38 cellular contexts compared by ENCODE assay signal in genomic region chr10:133311570-133311969, GRCh38. TPM values are rescaled to one million over a fixed set of nuclear protein-coding genes. Genes with fewer than 3 reads are reported as not detected.
"Had no signal": no experiment of that assay in that cellular context is flagged by ENCODE, and none has a peak within 500 bp of the region (broad histone marks: within the 10 kb centered on the region; RNA-seq: fewer than 3 reads in every experiment).

No MANE protein-coding gene starts in this region.

- H3K27ac ChIP-seq: cardiac muscle cell, PC-9, RWPE1, SJCRH30, SK-N-MC, WERI-Rb-1 had no signal

- H3K9me3 ChIP-seq: MG63, SJCRH30 had no signal

- H3K4me3 ChIP-seq: cardiac muscle cell, MG63, PC-9, SJCRH30, SK-N-MC had no signal

- H3K27me3 ChIP-seq: cardiac muscle cell, MG63, SJCRH30 had no signal

- DNase-seq: activated CD4-positive, alpha-beta memory T cell treated with anti-CD3 and anti-CD28 coated beads, Interleukin-2, amount 10 ng/mL, durations not matched to agents 7 days and 5 days; activated CD4-positive, alpha-beta T cell treated with anti-CD3 and anti-CD28 coated beads for 1 hour; activated CD4-positive, alpha-beta T cell treated with anti-CD3 and anti-CD28 coated beads for 48 hours; activated CD4-positive, CD25-positive, alpha-beta regulatory T cell; activated CD8-positive, alpha-beta memory T cell treated with anti-CD3 and anti-CD28 coated beads for 24 hours; activated CD8-positive, alpha-beta memory T cell treated with anti-CD3 and anti-CD28 coated beads, Interleukin-2, amount 10 ng/mL, durations not matched to agents 7 days and 5 days; activated CD8-positive, alpha-beta memory T cell treated with anti-CD3 and anti-CD28 coated beads, Interleukin-2, amount 50 U/mL, for 48 hours; activated effector memory CD4-positive, alpha-beta T cell treated with anti-CD3 and anti-CD28 coated beads, Interleukin-2, amount 50 U/mL, for 16 hours; activated naive CD4-positive, alpha-beta T cell; activated naive CD4-positive, alpha-beta T cell treated with anti-CD3 and anti-CD28 coated beads, Interleukin-2, amount 50 U/mL, for 16 hours; activated naive CD8-positive, alpha-beta T cell treated with anti-CD3 and anti-CD28 coated beads for 36 hours; activated T-cell treated with anti-CD3 and anti-CD28 coated beads, Interleukin-2, amount 50 U/mL, for 1 hour; activated T-cell treated with anti-CD3 and anti-CD28 coated beads, Interleukin-2, amount 50 U/mL, for 72 hours; amniotic stem cell; Karpas-422; KBM-7; MG63; NCI-H1092; NCI-H1436 treated with DMSO at 0.1 percent for 48 hours; NCI-H1694 treated with DMSO at 0.1 percent for 48 hours; NCI-H2029; NCI-H345; NCI-H524 treated with DMSO at 0.1 percent for 48 hours; NK-92 treated with Interleukin-12 subunit alpha and Interleukin-12 subunit beta, amount 100 ng/mL, for 24 hours; PC-9; SHP77; SJCRH30; T1000; WERI-Rb-1 had no signal

- H3K27me3 Mint-ChIP-seq: activated CD4-positive, alpha-beta memory T cell treated with anti-CD3 and anti-CD28 coated beads, Interleukin-2, amount 10 ng/mL, durations not matched to agents 7 days and 5 days; activated CD8-positive, alpha-beta memory T cell treated with anti-CD3 and anti-CD28 coated beads, Interleukin-2, amount 10 ng/mL, durations not matched to agents 7 days and 5 days; activated naive CD8-positive, alpha-beta T cell treated with anti-CD3 and anti-CD28 coated beads for 36 hours; activated T-helper 17 cell treated with anti-CD3 and anti-CD28 coated beads, Interleukin-2, amount 50 U/mL, for 72 hours had no signal

- H3K4me1 ChIP-seq: SJCRH30 had no signal

- H3K4me3 Mint-ChIP-seq: activated CD4-positive, alpha-beta memory T cell treated with anti-CD3 and anti-CD28 coated beads, Interleukin-2, amount 10 ng/mL, durations not matched to agents 7 days and 5 days; activated CD8-positive, alpha-beta memory T cell treated with anti-CD3 and anti-CD28 coated beads, Interleukin-2, amount 10 ng/mL, durations not matched to agents 7 days and 5 days; activated naive CD8-positive, alpha-beta T cell treated with anti-CD3 and anti-CD28 coated beads for 36 hours; activated T-cell treated with anti-CD3 and anti-CD28 coated beads, Interleukin-2, amount 50 U/mL, for 72 hours; activated T-helper 17 cell treated with anti-CD3 and anti-CD28 coated beads, Interleukin-2, amount 50 U/mL, for 72 hours had no signal

- ATAC-seq: activated CD8-positive, alpha-beta memory T cell treated with anti-CD3 and anti-CD28 coated beads, Interleukin-2, amount 10 ng/mL, durations not matched to agents 7 days and 5 days; activated T-cell treated with anti-CD3 and anti-CD28 coated beads, Interleukin-2, amount 50 U/mL, for 72 hours; activated T-helper 17 cell treated with anti-CD3 and anti-CD28 coated beads, Interleukin-2, amount 50 U/mL, for 72 hours had no signal

- H3K9me3 Mint-ChIP-seq: activated CD4-positive, alpha-beta memory T cell treated with anti-CD3 and anti-CD28 coated beads, Interleukin-2, amount 10 ng/mL, durations not matched to agents 7 days and 5 days; activated naive CD8-positive, alpha-beta T cell treated with anti-CD3 and anti-CD28 coated beads for 36 hours; activated T-cell treated with anti-CD3 and anti-CD28 coated beads, Interleukin-2, amount 50 U/mL, for 72 hours; activated T-helper 17 cell treated with anti-CD3 and anti-CD28 coated beads, Interleukin-2, amount 50 U/mL, for 72 hours had no signal

- H3K27ac Mint-ChIP-seq: activated CD4-positive, alpha-beta memory T cell treated with anti-CD3 and anti-CD28 coated beads, Interleukin-2, amount 10 ng/mL, durations not matched to agents 7 days and 5 days; activated CD8-positive, alpha-beta memory T cell treated with anti-CD3 and anti-CD28 coated beads, Interleukin-2, amount 10 ng/mL, durations not matched to agents 7 days and 5 days; activated naive CD8-positive, alpha-beta T cell treated with anti-CD3 and anti-CD28 coated beads for 36 hours; activated T-cell treated with anti-CD3 and anti-CD28 coated beads, Interleukin-2, amount 50 U/mL, for 72 hours; activated T-helper 17 cell treated with anti-CD3 and anti-CD28 coated beads, Interleukin-2, amount 50 U/mL, for 72 hours had no signal

RNA-seq across cellular contexts. Expression of gene CALY, which starts 25.1 kb away (rescaled TPM):
- total RNA-seq: activated CD4-positive, alpha-beta memory T cell treated with anti-CD3 and anti-CD28 coated beads, Interleukin-2, amount 10 ng/mL, durations not matched to agents 7 days and 5 days; activated CD8-positive, alpha-beta memory T cell treated with anti-CD3 and anti-CD28 coated beads, Interleukin-2, amount 10 ng/mL, durations not matched to agents 7 days and 5 days; activated naive CD8-positive, alpha-beta T cell treated with anti-CD3 and anti-CD28 coated beads for 36 hours; activated T-helper 17 cell treated with anti-CD3 and anti-CD28 coated beads, Interleukin-2, amount 50 U/mL, for 72 hours; aorta; OCI-LY7; PC-9; SJCRH30; T-helper 2 cell treated with Interferon-gamma antibody and Interleukin-4, amounts not matched to agents 100 ng/mL and 5 ng/mL, for 36 hours had no signal

RNA-seq across cellular contexts. Expression of gene PRAP1, which starts 35.6 kb away (rescaled TPM):
- total RNA-seq: activated CD4-positive, alpha-beta memory T cell treated with anti-CD3 and anti-CD28 coated beads, Interleukin-2, amount 10 ng/mL, durations not matched to agents 7 days and 5 days; activated CD8-positive, alpha-beta memory T cell treated with anti-CD3 and anti-CD28 coated beads, Interleukin-2, amount 10 ng/mL, durations not matched to agents 7 days and 5 days; activated naive CD8-positive, alpha-beta T cell treated with anti-CD3 and anti-CD28 coated beads for 36 hours; activated T-cell treated with anti-CD3 and anti-CD28 coated beads, Interleukin-2, amount 50 U/mL, for 72 hours; activated T-helper 17 cell treated with anti-CD3 and anti-CD28 coated beads, Interleukin-2, amount 50 U/mL, for 72 hours; aorta; NCI-H460; OCI-LY7; PC-9; SJCRH30; T-helper 1 cell treated with Interleukin-12 subunit alpha and Interleukin-12 subunit beta and Interleukin-4 antibody, amounts not matched to agents 30 ng/mL and 1 ng/mL, for 36 hours; T-helper 2 cell treated with Interferon-gamma antibody and Interleukin-4, amounts not matched to agents 100 ng/mL and 5 ng/mL, for 36 hours had no signal
